1 cellular context compared by ENCODE assay signal in the genomic region with DNA sequence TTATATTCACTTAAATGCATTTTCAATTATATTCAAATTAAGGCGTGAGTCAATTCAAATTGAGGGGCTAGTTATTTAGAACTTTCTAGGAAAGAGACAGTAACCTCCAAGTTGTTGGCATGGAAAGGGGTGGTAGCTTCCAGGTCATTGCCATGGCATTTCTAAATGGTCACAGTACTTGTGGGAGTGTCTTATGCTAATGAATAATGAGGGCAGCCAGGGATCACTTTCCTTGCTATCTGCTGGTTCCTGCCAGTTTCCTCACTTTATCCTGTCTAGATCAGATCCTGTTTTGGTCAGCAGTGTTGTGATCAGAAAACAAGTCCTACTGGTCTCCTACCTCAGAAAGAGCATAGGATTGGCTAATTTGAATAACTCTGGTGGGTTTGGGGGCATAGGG.
TF ChIP-seq lines count a peak whose summit lies in the region.

No MANE protein-coding gene starts in this region.

TF ChIP-seq in K562, 482 proteins besides CTCF, POLR2A, EP300 and RAD21:
- TF ChIP-seq NR2C2 (CRISPR knock-in tag; IDR thresholded peaks at IDR 0.05) (no peak), NR2C2 (tag; IDR thresholded peaks at IDR 0.05) (peak; percentile 77), THAP12 (CRISPR knock-in tag; IDR thresholded peaks at IDR 0.05) (no peak), GABPA (tag; conservative IDR thresholded peaks at IDR 0.05; ENCODE audit: low read depth) (peak; percentile 44), ETV1 (tag; conservative IDR thresholded peaks at IDR 0.05; ENCODE audit: low read depth) (peak; percentile 46; the same call in 1 of the 2 replicates)
